11 cellular contexts compared by ENCODE assay signal in genomic region chr2:176852667-176853066, GRCh38.
A peak's percentile ranks its signal among the peaks of the same experiment; 100 is the strongest.
DNase-seq lines count a peak whose midpoint lies in the region; ATAC-seq lines count a peak whose summit lies in the region.
"Had no signal": no experiment of that assay in that cellular context is flagged by ENCODE, and none has a peak within 500 bp of the region (broad histone marks: within the 10 kb centered on the region; RNA-seq: fewer than 3 reads in every experiment).

No MANE protein-coding gene starts in this region.

- H3K4me3 Mint-ChIP-seq in activated T-cell treated with anti-CD3 and anti-CD28 coated beads, Interleukin-2, amount 50 U/mL, for 72 hours, result peak overlapping the region in 1 of 2 donors; percentile 11
- peak overlapping the region; percentile 41 for H3K4me3 Mint-ChIP-seq in activated naive CD8-positive, alpha-beta T cell treated with anti-CD3 and anti-CD28 coated beads, Interleukin-2, amount 10 ng/mL, durations not matched to agents 7 days and 5 days
- H3K4me3 Mint-ChIP-seq in stimulated activated effector memory CD8-positive, alpha-beta T cell treated with anti-CD3 and anti-CD28 coated beads, Interleukin-12 subunit alpha, Interleukin-12 subunit beta, amount 100 ng/mL, for 72 hours, result no peak overlapping the region
- H3K4me3 Mint-ChIP-seq: brain, mesothelial cell of epicardium had no signal

- POLR2A ChIA-PET in activated naive CD8-positive, alpha-beta T cell treated with anti-CD3 and anti-CD28 coated beads, Interleukin-2, amount 10 ng/mL, durations not matched to agents 7 days and 5 days (lab: Charles Lee), result interaction anchor here (0.5 to 1.4 kb wide), 5 partner anchors 10 to 46 kb away, joined by 3 to 4 read pairs (median 3); no protein-coding TSS in a partner anchor

- intact Hi-C loops in left ventricle myocardium superior (cut with micrococcal nuclease), result no loop called here

- ATAC-seq in activated T-cell treated with anti-CD3 and anti-CD28 coated beads, Interleukin-2, amount 50 U/mL, for 72 hours (replicated peaks in 1 of 2), result peak; percentile 73 to 86
- ATAC-seq in activated naive CD8-positive, alpha-beta T cell treated with anti-CD3 and anti-CD28 coated beads, Interleukin-2, amount 10 ng/mL, durations not matched to agents 7 days and 5 days (ENCODE audit: low read depth), result peak; percentile 98
- peak; percentile 96 for ATAC-seq in stimulated activated effector memory CD8-positive, alpha-beta T cell treated with anti-CD3 and anti-CD28 coated beads, Interleukin-12 subunit alpha, Interleukin-12 subunit beta, amount 100 ng/mL, for 72 hours
- ATAC-seq in left ventricle myocardium superior (no peak), GM18517 (IDR thresholded peaks at IDR 0.05; ENCODE audit: unreplicated experiment) (no peak)

- DNase-seq in activated T-cell treated with anti-CD3 and anti-CD28 coated beads, Interleukin-2, amount 50 U/mL, for 72 hours, result peak; percentile 3 to 15
- DNase-seq in activated T-cell treated with anti-CD3 and anti-CD28 coated beads for 4 hours (no peak), NCI-H187 (lab: John Stamatoyannopoulos, UW) (peak; percentile 39 to 45), left ventricle myocardium superior (no peak), NCI-H1694 (lab: John Stamatoyannopoulos, UW) (no peak)
- DNase-seq in activated naive CD8-positive, alpha-beta T cell treated with anti-CD3 and anti-CD28 coated beads, Interleukin-2, amount 10 ng/mL, durations not matched to agents 7 days and 5 days, result peak; percentile 31
- peak in 1 of 2 donors; percentile 59 for DNase-seq in stimulated activated effector memory CD8-positive, alpha-beta T cell treated with anti-CD3 and anti-CD28 coated beads, Interleukin-12 subunit alpha, Interleukin-12 subunit beta, amount 100 ng/mL, for 72 hours (ENCODE audit: low spot score in 2 of 2)
- DNase-seq: NCI-H1930 had no signal

- no peaks in the 10 kb centered on the region for H3K9me3 Mint-ChIP-seq in activated T-cell treated with anti-CD3 and anti-CD28 coated beads, Interleukin-2, amount 50 U/mL, for 72 hours
- no peaks in the 10 kb centered on the region for H3K9me3 Mint-ChIP-seq in activated naive CD8-positive, alpha-beta T cell treated with anti-CD3 and anti-CD28 coated beads, Interleukin-2, amount 10 ng/mL, durations not matched to agents 7 days and 5 days
- H3K9me3 Mint-ChIP-seq in stimulated activated effector memory CD8-positive, alpha-beta T cell treated with anti-CD3 and anti-CD28 coated beads, Interleukin-12 subunit alpha, Interleukin-12 subunit beta, amount 100 ng/mL, for 72 hours, result peaks cover 2% of the 10 kb centered on the region
- H3K9me3 Mint-ChIP-seq: brain, mesothelial cell of epicardium had no signal

- H3K27ac Mint-ChIP-seq in activated T-cell treated with anti-CD3 and anti-CD28 coated beads, Interleukin-2, amount 50 U/mL, for 72 hours, result no peak overlapping the region
- peak overlapping the region; percentile 81 for H3K27ac Mint-ChIP-seq in activated naive CD8-positive, alpha-beta T cell treated with anti-CD3 and anti-CD28 coated beads, Interleukin-2, amount 10 ng/mL, durations not matched to agents 7 days and 5 days
- H3K27ac Mint-ChIP-seq in stimulated activated effector memory CD8-positive, alpha-beta T cell treated with anti-CD3 and anti-CD28 coated beads, Interleukin-12 subunit alpha, Interleukin-12 subunit beta, amount 100 ng/mL, for 72 hours, result no peak overlapping the region
- H3K27ac Mint-ChIP-seq: mesothelial cell of epicardium had no signal

- H3K36me3 Mint-ChIP-seq in activated T-cell treated with anti-CD3 and anti-CD28 coated beads, Interleukin-2, amount 50 U/mL, for 72 hours (ENCODE audit: insufficient read depth in 2 of 2), result peaks cover 0 to 3% of the 10 kb centered on the region in 2 donors
- peaks cover 30% of the 10 kb centered on the region for H3K36me3 Mint-ChIP-seq in activated naive CD8-positive, alpha-beta T cell treated with anti-CD3 and anti-CD28 coated beads, Interleukin-2, amount 10 ng/mL, durations not matched to agents 7 days and 5 days
- H3K36me3 Mint-ChIP-seq in stimulated activated effector memory CD8-positive, alpha-beta T cell treated with anti-CD3 and anti-CD28 coated beads, Interleukin-12 subunit alpha, Interleukin-12 subunit beta, amount 100 ng/mL, for 72 hours, result no peaks in the 10 kb centered on the region
- H3K36me3 Mint-ChIP-seq: brain, mesothelial cell of epicardium had no signal

- no peaks in the 10 kb centered on the region for H3K27me3 Mint-ChIP-seq in activated T-cell treated with anti-CD3 and anti-CD28 coated beads, Interleukin-2, amount 50 U/mL, for 72 hours (ENCODE audit: low read depth)
- H3K27me3 Mint-ChIP-seq in activated naive CD8-positive, alpha-beta T cell treated with anti-CD3 and anti-CD28 coated beads, Interleukin-2, amount 10 ng/mL, durations not matched to agents 7 days and 5 days, result no peaks in the 10 kb centered on the region

- peaks cover 39% of the 10 kb centered on the region for H3K4me1 Mint-ChIP-seq in activated T-cell treated with anti-CD3 and anti-CD28 coated beads, Interleukin-2, amount 50 U/mL, for 72 hours (ENCODE audit: low read depth)
- peaks cover 43% of the 10 kb centered on the region for H3K4me1 Mint-ChIP-seq in activated naive CD8-positive, alpha-beta T cell treated with anti-CD3 and anti-CD28 coated beads, Interleukin-2, amount 10 ng/mL, durations not matched to agents 7 days and 5 days
- peaks cover 56% of the 10 kb centered on the region for H3K4me1 Mint-ChIP-seq in stimulated activated effector memory CD8-positive, alpha-beta T cell treated with anti-CD3 and anti-CD28 coated beads, Interleukin-12 subunit alpha, Interleukin-12 subunit beta, amount 100 ng/mL, for 72 hours
- H3K4me1 Mint-ChIP-seq: mesothelial cell of epicardium had no signal

Comparison
In these comparisons a context has a peak if more than half of its experiments do, and no peak if none do; other contexts are left out.
1. DNase-seq: peak in activated T-cell treated with anti-CD3 and anti-CD28 coated beads, Interleukin-2, amount 50 U/mL, for 72 hours (2 of 2), NCI-H187 (2 of 2) and activated naive CD8-positive, alpha-beta T cell treated with anti-CD3 and anti-CD28 coated beads, Interleukin-2, amount 10 ng/mL, durations not matched to agents 7 days and 5 days (single experiment); none in activated T-cell treated with anti-CD3 and anti-CD28 coated beads for 4 hours (single experiment), left ventricle myocardium superior (single experiment) and NCI-H1694 (single experiment).
2. ATAC-seq: peak in activated T-cell treated with anti-CD3 and anti-CD28 coated beads, Interleukin-2, amount 50 U/mL, for 72 hours (2 of 2), activated naive CD8-positive, alpha-beta T cell treated with anti-CD3 and anti-CD28 coated beads, Interleukin-2, amount 10 ng/mL, durations not matched to agents 7 days and 5 days (single experiment) and stimulated activated effector memory CD8-positive, alpha-beta T cell treated with anti-CD3 and anti-CD28 coated beads, Interleukin-12 subunit alpha, Interleukin-12 subunit beta, amount 100 ng/mL, for 72 hours (single experiment); none in left ventricle myocardium superior (single experiment) and GM18517 (single experiment).